In genomic region chr1:221439008-221439733, GRCh38 we compare ENCODE assay signal across 8 cellular contexts.
DNase-seq lines count a peak whose midpoint lies in the region; ATAC-seq, FAIRE-seq and TF ChIP-seq lines count a peak whose summit lies in the region.

No MANE protein-coding gene starts in this region.

- H3K27me3 Mint-ChIP-seq in activated T-helper 2 cell treated with anti-CD3 and anti-CD28 coated beads, Interferon-gamma antibody, Interleukin-2, Interleukin-4, amounts not matched to agents 10 μg/mL and 5 μg/mL and 100 μg/mL, durations not matched to agents 14 hours and 24 hours and 36 hours (ENCODE audit: low read depth) = peaks cover 6% of the 10 kb centered on the region
- H3K27me3 Mint-ChIP-seq in stimulated activated naive CD8-positive, alpha-beta T cell treated with anti-CD3 and anti-CD28 coated beads, Interleukin-15, amount 100 ng/mL, for 72 hours = peaks cover 14% of the 10 kb centered on the region
- H3K27me3 Mint-ChIP-seq in nephron progenitor cell (ENCODE audit: low read depth, poor library complexity) = peaks cover 6% of the 10 kb centered on the region

- no peaks in the 10 kb centered on the region for H3K9me3 Mint-ChIP-seq in activated T-helper 2 cell treated with anti-CD3 and anti-CD28 coated beads, Interferon-gamma antibody, Interleukin-2, Interleukin-4, amounts not matched to agents 10 μg/mL and 5 μg/mL and 100 μg/mL, durations not matched to agents 14 hours and 24 hours and 36 hours
- H3K9me3 Mint-ChIP-seq in stimulated activated naive CD8-positive, alpha-beta T cell treated with anti-CD3 and anti-CD28 coated beads, Interleukin-15, amount 100 ng/mL, for 72 hours = no peaks in the 10 kb centered on the region
- no peaks in the 10 kb centered on the region for H3K9me3 Mint-ChIP-seq in nephron progenitor cell

- H3K4me1 ChIP-seq in HepG2 (ENCODE audit: insufficient read depth, low read length) = no peaks in the 10 kb centered on the region

- TF ChIP-seq CTCF in HepG2 (CRISPR knock-in tag; IDR thresholded peaks at IDR 0.05) (no peak), nephron progenitor cell (IDR thresholded peaks at IDR 0.05) (no peak)

- H3K79me2 ChIP-seq in HepG2 (ENCODE audit: insufficient read depth, low read length) = no peaks in the 10 kb centered on the region

- H3K27ac Mint-ChIP-seq in activated T-helper 2 cell treated with anti-CD3 and anti-CD28 coated beads, Interferon-gamma antibody, Interleukin-2, Interleukin-4, amounts not matched to agents 10 μg/mL and 5 μg/mL and 100 μg/mL, durations not matched to agents 14 hours and 24 hours and 36 hours = peak overlapping the region; percentile 88
- peak overlapping the region; percentile 84 to 97 for H3K27ac Mint-ChIP-seq in stimulated activated naive CD8-positive, alpha-beta T cell treated with anti-CD3 and anti-CD28 coated beads, Interleukin-15, amount 100 ng/mL, for 72 hours
- no peak overlapping the region for H3K27ac Mint-ChIP-seq in nephron progenitor cell

- no peaks in the 10 kb centered on the region for H3K9me3 ChIP-seq in HepG2 (ENCODE audit: low read length)

- no peak overlapping the region for H3K4me3 ChIP-seq in HepG2 (replicated peaks in 1 of 3; ENCODE audit: insufficient read depth in 1 of 3, low read depth in 2 of 3, low read length in 3 of 3)

- peaks cover 34% of the 10 kb centered on the region for H3K4me1 Mint-ChIP-seq in activated T-helper 2 cell treated with anti-CD3 and anti-CD28 coated beads, Interferon-gamma antibody, Interleukin-2, Interleukin-4, amounts not matched to agents 10 μg/mL and 5 μg/mL and 100 μg/mL, durations not matched to agents 14 hours and 24 hours and 36 hours (ENCODE audit: low read depth)
- peaks cover 41% of the 10 kb centered on the region for H3K4me1 Mint-ChIP-seq in stimulated activated naive CD8-positive, alpha-beta T cell treated with anti-CD3 and anti-CD28 coated beads, Interleukin-15, amount 100 ng/mL, for 72 hours
- H3K4me1 Mint-ChIP-seq in nephron progenitor cell = peaks cover 19% of the 10 kb centered on the region

- H3K36me3 Mint-ChIP-seq in activated T-helper 2 cell treated with anti-CD3 and anti-CD28 coated beads, Interferon-gamma antibody, Interleukin-2, Interleukin-4, amounts not matched to agents 10 μg/mL and 5 μg/mL and 100 μg/mL, durations not matched to agents 14 hours and 24 hours and 36 hours (ENCODE audit: low read depth) = no peaks in the 10 kb centered on the region
- no peaks in the 10 kb centered on the region for H3K36me3 Mint-ChIP-seq in nephron progenitor cell (ENCODE audit: low read depth)

- no peak overlapping the region for H2AFZ ChIP-seq in HepG2 (ENCODE audit: low read length)

- H3K36me3 ChIP-seq in HepG2 (replicated peaks in 1 of 2; ENCODE audit: control insufficient read depth in 1 of 2, insufficient read depth in 2 of 2, low read length in 2 of 2) = no peaks in the 10 kb centered on the region

- DNase-seq in GM12892 (ENCODE audit: insufficient read length) (no peak), NOMO-1 (lab: John Stamatoyannopoulos, UW; ENCODE audit: unreplicated experiment in 2 of 2) (peak; percentile 32 to 61), HepG2 (ENCODE audit: low spot score) (no peak), nephron progenitor cell (no peak), NCI-H510A (lab: John Stamatoyannopoulos, UW) (no peak)
- DNase-seq in activated T-helper 2 cell treated with anti-CD3 and anti-CD28 coated beads, Interferon-gamma antibody, Interleukin-2, Interleukin-4, amounts not matched to agents 10 μg/mL and 5 μg/mL and 100 μg/mL, durations not matched to agents 14 hours and 24 hours and 36 hours (ENCODE audit: low spot score) = peak; percentile 25
- DNase-seq in stimulated activated naive CD8-positive, alpha-beta T cell treated with anti-CD3 and anti-CD28 coated beads, Interleukin-15, amount 100 ng/mL, for 72 hours = peak; percentile 59 to 83

- FAIRE-seq in GM12892 (lab: Jason Lieb, UNC) = peak; percentile 83
- FAIRE-seq in HepG2 (lab: Jason Lieb, UNC) = no peak

- POLR2A ChIA-PET in HepG2 (lab: Yijun Ruan, JAX) = no interaction called here

- H3K4me3 Mint-ChIP-seq in activated T-helper 2 cell treated with anti-CD3 and anti-CD28 coated beads, Interferon-gamma antibody, Interleukin-2, Interleukin-4, amounts not matched to agents 10 μg/mL and 5 μg/mL and 100 μg/mL, durations not matched to agents 14 hours and 24 hours and 36 hours (ENCODE audit: low read depth) = peak overlapping the region; percentile 9
- peak overlapping the region; percentile 56 to 65 for H3K4me3 Mint-ChIP-seq in stimulated activated naive CD8-positive, alpha-beta T cell treated with anti-CD3 and anti-CD28 coated beads, Interleukin-15, amount 100 ng/mL, for 72 hours
- H3K4me3 Mint-ChIP-seq in nephron progenitor cell = no peak overlapping the region

- no peak overlapping the region for H3K9ac ChIP-seq in HepG2 (ENCODE audit: insufficient read depth, low read depth, low read length)

- intact Hi-C loops in activated T-helper 2 cell treated with anti-CD3 and anti-CD28 coated beads, Interferon-gamma antibody, Interleukin-2, Interleukin-4, amounts not matched to agents 10 μg/mL and 5 μg/mL and 100 μg/mL, durations not matched to agents 14 hours and 24 hours and 36 hours (cut with micrococcal nuclease) = loop anchor here (1.0 to 10.0 kb wide), 6 partner anchors 237 to 1016 kb away; no protein-coding TSS in a partner anchor
- intact Hi-C loops in HepG2 (cut with micrococcal nuclease; ENCODE audit: unreplicated experiment) = no loop called here

- in situ Hi-C loops in HepG2 (cut with HindIII; ENCODE audit: extremely low pct_ligation_motif_present, low pct_unique_long_range_greater_than_20kb) = loop anchor here (5.0 kb wide), 1 partner anchor 567 kb away; no protein-coding TSS in a partner anchor

- H4K20me1 ChIP-seq in HepG2 (ENCODE audit: insufficient read depth, low read length) = no peaks in the 10 kb centered on the region

- H3K27ac ChIP-seq in HepG2 (ENCODE audit: extremely low read length, insufficient read depth, low read length) = no peak overlapping the region

- no peak overlapping the region for H3K4me2 ChIP-seq in HepG2 (ENCODE audit: low read depth, low read length)

- no peak for TF ChIP-seq EP300 in HepG2 (IDR thresholded peaks at IDR 0.05; ENCODE audit: low read depth in 2 of 2, low read length in 2 of 2)
- no peak for TF ChIP-seq EP300 in HepG2 (CRISPR knock-in tag; IDR thresholded peaks at IDR 0.05; ENCODE audit: borderline replicate concordance)

- BruUV-seq in HepG2 (replicated peaks; lab: Mats Ljungman, UMichigan) = no TSS peak

- ATAC-seq in HG02610 (IDR thresholded peaks at IDR 0.05; ENCODE audit: unreplicated experiment) = peak; percentile 98
- ATAC-seq in HepG2 = no peak
- ATAC-seq in stimulated activated naive CD8-positive, alpha-beta T cell treated with anti-CD3 and anti-CD28 coated beads, Interleukin-15, amount 100 ng/mL, for 72 hours = peak; percentile 94

- CTCF ChIA-PET in HepG2 (lab: Yijun Ruan, JAX; ENCODE audit: low intra/inter-chr PET ratio, low total read pairs) = no interaction called here

- no peaks in the 10 kb centered on the region; a peak in 1 of 5 replicates for H3K27me3 ChIP-seq in HepG2 (ENCODE audit: control insufficient read depth in 1 of 2, insufficient read depth in 2 of 2, low read length in 2 of 2)

- no peak for TF ChIP-seq RAD21 in HepG2 (CRISPR knock-in tag; IDR thresholded peaks at IDR 0.05)

- TF ChIP-seq POLR2A in GM12892 (IDR thresholded peaks at IDR 0.05; ENCODE audit: low read depth, low read length) (no peak), HepG2 (IDR thresholded peaks at IDR 0.05; ENCODE audit: insufficient read depth in 1 of 2, low read depth in 2 of 2, low read length in 2 of 2) (no peak)

- 8% methylated on average over 4 of the region's 4 CpGs for WGBS in HepG2 (ENCODE audit: low lambda C conversion rate)

TF ChIP-seq in HepG2, 621 proteins besides CTCF, POLR2A, EP300 and RAD21:
- TF ChIP-seq TCF7 (IDR thresholded peaks at IDR 0.05; ENCODE audit: low read depth) (no peak), KLF9 (CRISPR knock-in tag; IDR thresholded peaks at IDR 0.05; ENCODE audit: low read depth) (no peak), FOSL2 (CRISPR knock-in tag; IDR thresholded peaks at IDR 0.05) (0 out of 2 replicates have a peak, but pooled peaks have one; percentile 26), ZNF772 (CRISPR knock-in tag; IDR thresholded peaks at IDR 0.05) (no peak)

Comparison
In these comparisons a context has a peak if more than half of its experiments do, and no peak if none do; other contexts are left out.
1. DNase-seq: peak in NOMO-1 (2 of 2), activated T-helper 2 cell treated with anti-CD3 and anti-CD28 coated beads, Interferon-gamma antibody, Interleukin-2, Interleukin-4, amounts not matched to agents 10 μg/mL and 5 μg/mL and 100 μg/mL, durations not matched to agents 14 hours and 24 hours and 36 hours (single experiment) and stimulated activated naive CD8-positive, alpha-beta T cell treated with anti-CD3 and anti-CD28 coated beads, Interleukin-15, amount 100 ng/mL, for 72 hours (2 of 2); none in GM12892 (single experiment), HepG2 (single experiment), nephron progenitor cell (single experiment) and NCI-H510A (single experiment).